In genomic region chr11:114085965-114086364, GRCh38 we compare ENCODE assay signal across 16 cellular contexts. TPM values are rescaled to one million over a fixed set of nuclear protein-coding genes. Genes with fewer than 3 reads are reported as not detected.
DNase-seq lines count a peak whose midpoint lies in the region; ATAC-seq and TF ChIP-seq lines count a peak whose summit lies in the region.
"Had no signal": no experiment of that assay in that cellular context is flagged by ENCODE, and none has a peak within 500 bp of the region (broad histone marks: within the 10 kb centered on the region; RNA-seq: fewer than 3 reads in every experiment).

No MANE protein-coding gene starts in this region.

- H3K27ac Mint-ChIP-seq in activated T-cell treated with anti-CD3 and anti-CD28 coated beads, Interleukin-2, amount 50 U/mL, for 24 hours = no peak overlapping the region

- no peaks in the 10 kb centered on the region for H3K36me3 Mint-ChIP-seq in activated T-cell treated with anti-CD3 and anti-CD28 coated beads, Interleukin-2, amount 50 U/mL, for 24 hours (ENCODE audit: low read depth)

- H3K27me3 Mint-ChIP-seq in activated T-cell treated with anti-CD3 and anti-CD28 coated beads, Interleukin-2, amount 50 U/mL, for 24 hours = peaks cover 5% of the 10 kb centered on the region

- ATAC-seq in right lobe of liver (peak; percentile 64 to 73 (median 67)), upper lobe of right lung (peak; percentile 81), GM19324 (IDR thresholded peaks at IDR 0.05; ENCODE audit: low FRiP score, unreplicated experiment) (no peak), HG03108 (IDR thresholded peaks at IDR 0.05; ENCODE audit: unreplicated experiment) (no peak)

- no peak for TF ChIP-seq POLR2A in right lobe of liver (IDR thresholded peaks at IDR 0.05)

- H3K4me1 ChIP-seq in right lobe of liver (peaks cover 0 to 96% (median 47%) of the 10 kb centered on the region in 4 donors), upper lobe of right lung (peaks cover 95% of the 10 kb centered on the region), PC-9 (replicated peaks; ENCODE audit: insufficient read depth) (no peaks in the 10 kb centered on the region)

- H3F3A ChIP-seq in PC-9 (ENCODE audit: insufficient read depth, low read depth) = no peaks in the 10 kb centered on the region

- BruUV-seq in PC-9 (replicated peaks; lab: Mats Ljungman, UMichigan) = no TSS peak

- no peaks in the 10 kb centered on the region for H3K9me3 Mint-ChIP-seq in activated T-cell treated with anti-CD3 and anti-CD28 coated beads, Interleukin-2, amount 50 U/mL, for 24 hours
- H3K9me3 Mint-ChIP-seq: IgD-negative memory B cell; T-helper 2 cell treated with Interferon-gamma antibody and Interleukin-4, amounts not matched to agents 5 μg/mL and 100 μg/mL, for 36 hours had no signal

- H2AFZ ChIP-seq in PC-9 = no peak overlapping the region

- 27% methylated on average over 4 of the region's 5 CpGs for WGBS in right lobe of liver (ENCODE audit: insufficient coverage, low coverage, low lambda C conversion rate, missing lambda C conversion rate)

- H3K9me2 ChIP-seq in PC-9 (ENCODE audit: insufficient read depth) = no peaks in the 10 kb centered on the region

- H3K4me2 ChIP-seq in PC-9 = no peak overlapping the region

- H4K20me1 ChIP-seq in PC-9 (ENCODE audit: insufficient read depth) = no peaks in the 10 kb centered on the region

- POLR2A ChIA-PET in PC-9 (lab: Charles Lee; ENCODE audit: unreplicated experiment) = no interaction called here

- H3K27me3 ChIP-seq in right lobe of liver (no peaks in the 10 kb centered on the region), upper lobe of right lung (no peaks in the 10 kb centered on the region), PC-9 (ENCODE audit: insufficient read depth, low read depth) (peaks cover 78% of the 10 kb centered on the region)
- H3K27me3 ChIP-seq: Peyer's patch had no signal

- H3K9me3 ChIP-seq in right lobe of liver (no peaks in the 10 kb centered on the region), upper lobe of right lung (no peaks in the 10 kb centered on the region), PC-9 (ENCODE audit: insufficient read depth, low read depth) (no peaks in the 10 kb centered on the region)
- H3K9me3 ChIP-seq: Peyer's patch had no signal

- H3K27ac ChIP-seq in right lobe of liver = peak overlapping the region in 2 of 3 donors; percentile 29 to 45
- H3K27ac ChIP-seq in upper lobe of right lung = peak overlapping the region; percentile 9
- no peak overlapping the region for H3K27ac ChIP-seq in PC-9
- H3K27ac ChIP-seq: epithelial cell of prostate, Peyer's patch had no signal

- peaks cover 30% of the 10 kb centered on the region for H3K4me1 Mint-ChIP-seq in activated T-cell treated with anti-CD3 and anti-CD28 coated beads, Interleukin-2, amount 50 U/mL, for 24 hours (ENCODE audit: low read depth)

- H3K4me3 ChIP-seq in right lobe of liver (no peak overlapping the region), upper lobe of right lung (no peak overlapping the region), PC-9 (no peak overlapping the region)
- H3K4me3 ChIP-seq: Peyer's patch had no signal

- H3K36me3 ChIP-seq in right lobe of liver = peaks cover 0 to 22% (median 2%) of the 10 kb centered on the region in 4 donors
- peaks cover 58% of the 10 kb centered on the region for H3K36me3 ChIP-seq in upper lobe of right lung
- H3K36me3 ChIP-seq in PC-9 (ENCODE audit: low read depth) = no peaks in the 10 kb centered on the region

- TF ChIP-seq CTCF in right lobe of liver (IDR thresholded peaks at IDR 0.05) (no peak), upper lobe of right lung (IDR thresholded peaks at IDR 0.05) (no peak), PC-9 (conservative IDR thresholded peaks at IDR 0.05) (no peak)

- intact Hi-C loops in right lobe of liver (cut with DNase I) = no loop called here
- intact Hi-C loops in upper lobe of right lung (cut with DNase I) = no loop called here
- intact Hi-C loops in PC-9 (cut with micrococcal nuclease; ENCODE audit: unreplicated experiment) = no loop called here

- CTCF ChIA-PET in PC-9 (lab: Charles Lee) = no interaction called here

- peak; percentile 15 for DNase-seq in activated T-cell treated with anti-CD3 and anti-CD28 coated beads, Interleukin-2, amount 50 U/mL, for 24 hours
- no peak for DNase-seq in activated T-cell treated with anti-CD3 and anti-CD28 coated beads, Interleukin-2, amount 50 U/mL, for 48 hours
- DNase-seq in SHP77 (lab: John Stamatoyannopoulos, UW) = peak; percentile 86 to 89
- peak; percentile 64 to 69 (median 68) for DNase-seq in right lobe of liver
- DNase-seq in upper lobe of right lung = no peak
- DNase-seq in PC-9 = no peak
- DNase-seq: central memory CD4-positive, alpha-beta T cell; NCI-H2107; occipital lobe; trophoblast cell had no signal

- H3K79me2 ChIP-seq in PC-9 (ENCODE audit: low read depth) = no peaks in the 10 kb centered on the region

- no peak overlapping the region for H3K4me3 Mint-ChIP-seq in activated T-cell treated with anti-CD3 and anti-CD28 coated beads, Interleukin-2, amount 50 U/mL, for 24 hours
- H3K4me3 Mint-ChIP-seq: T-helper 2 cell treated with Interferon-gamma antibody and Interleukin-4, amounts not matched to agents 5 μg/mL and 100 μg/mL, for 36 hours had no signal

RNA-seq across cellular contexts. Expression of gene ZBTB16, which starts 26.5 kb away (rescaled TPM):
- total RNA-seq in right lobe of liver (100 to 1,000 TPM in 2 of 6 experiments, 10 to 100 TPM in 4; 13.1 to 205 (median 52.2) TPM), upper lobe of right lung (221 TPM), PC-9 (2021) (0.25 and 0.44 TPM in 2 replicates)

Comparison
In these comparisons a context has a peak if more than half of its experiments do, and no peak if none do; other contexts are left out.
1. DNase-seq: peak in activated T-cell treated with anti-CD3 and anti-CD28 coated beads, Interleukin-2, amount 50 U/mL, for 24 hours (single experiment), SHP77 (2 of 2) and right lobe of liver (3 of 3); none in activated T-cell treated with anti-CD3 and anti-CD28 coated beads, Interleukin-2, amount 50 U/mL, for 48 hours (0 of 2), upper lobe of right lung (single experiment) and PC-9 (0 of 2).
2. ATAC-seq: peak in right lobe of liver (4 of 4) and upper lobe of right lung (single experiment); none in GM19324 (single experiment) and HG03108 (single experiment).